In the genomic region with DNA sequence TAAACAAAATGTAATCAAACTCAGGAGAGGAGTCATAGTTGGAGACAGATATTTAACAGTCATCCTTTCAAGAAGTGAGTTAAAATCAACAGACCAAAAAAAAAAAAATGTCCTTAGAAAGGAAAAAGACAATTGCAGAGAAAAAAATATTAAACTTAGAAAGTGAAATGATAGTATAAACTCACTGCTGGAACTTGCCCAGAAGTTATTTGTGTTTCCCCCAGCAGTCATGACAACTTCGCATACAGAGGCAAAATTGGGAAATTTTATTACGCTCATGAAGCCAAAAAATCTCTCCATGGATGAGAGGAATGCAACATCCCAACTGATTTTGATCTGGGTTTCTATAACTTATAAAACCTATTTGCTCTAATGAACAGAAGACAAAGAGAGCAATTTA, we compare ENCODE assay signal across 15 cellular contexts.
DNase-seq lines count a peak whose midpoint lies in the region; ATAC-seq and TF ChIP-seq lines count a peak whose summit lies in the region.
"Had no signal": no experiment of that assay in that cellular context is flagged by ENCODE, and none has a peak within 500 bp of the region (broad histone marks: within the 10 kb centered on the region; RNA-seq: fewer than 3 reads in every experiment).

No MANE protein-coding gene starts in this region.

- no peaks in the 10 kb centered on the region for H3K9me3 Mint-ChIP-seq in nephron

- H3K27me3 ChIP-seq in GM23248 (replicated peaks; ENCODE audit: insufficient read depth), result no peaks in the 10 kb centered on the region
- H3K27me3 ChIP-seq: BE2C had no signal

- no peak for ATAC-seq in Right ventricle myocardium inferior
- ATAC-seq: CD8-positive, alpha-beta T cell; HCT116 had no signal

- H3K79me2 ChIP-seq in GM23248 (ENCODE audit: insufficient read depth), result no peaks in the 10 kb centered on the region

- H4K20me1 ChIP-seq in GM23248 (ENCODE audit: insufficient read depth), result no peaks in the 10 kb centered on the region

- H3K4me2 ChIP-seq in GM23248 (ENCODE audit: unreplicated experiment), result no peak overlapping the region

- H3K4me3 Mint-ChIP-seq in nephron, result no peak overlapping the region
- H3K4me3 Mint-ChIP-seq: CD14-positive monocyte; CD8-positive, alpha-beta T cell had no signal

- DNase-seq in GM23248 (peak; percentile 51), fibroblast of mammary gland (ENCODE audit: low read depth) (peak; percentile 8), Right ventricle myocardium inferior (ENCODE audit: missing footprints) (no peak), AML-193 (lab: John Stamatoyannopoulos, UW) (no peak), NOMO-1 treated with DMSO at 0.1 percent for 48 hours (lab: John Stamatoyannopoulos, UW; ENCODE audit: unreplicated experiment) (no peak)
- DNase-seq: BE2C; CD8-positive, alpha-beta T cell; COR-L47; DMS153; DND-41; GDM1 had no signal

- peak overlapping the region in 2 of 3 experiments; percentile 16 to 47 for H3K27ac Mint-ChIP-seq in nephron
- H3K27ac Mint-ChIP-seq: CD14-positive monocyte; CD8-positive, alpha-beta T cell had no signal

- in situ Hi-C loops in GM23248 (cut with MboI), result no loop called here

- no peaks in the 10 kb centered on the region for H3F3A ChIP-seq in GM23248 (ENCODE audit: insufficient read depth)

- WGBS in GM23248 (ENCODE audit: low coverage in 1 of 2, low lambda C conversion rate in 2 of 2, missing lambda C conversion rate in 2 of 2), 2 experiments, result 15 to 21% methylated on average over 2 of the region's 2 CpGs

- no peaks in the 10 kb centered on the region for H3K27me3 Mint-ChIP-seq in nephron (ENCODE audit: low read depth)

- H2AFZ ChIP-seq in GM23248, result no peak overlapping the region

- no peaks in the 10 kb centered on the region for H3K36me3 ChIP-seq in GM23248 (ENCODE audit: low read depth)
- H3K36me3 ChIP-seq: BE2C had no signal

- H3K36me3 Mint-ChIP-seq in nephron (ENCODE audit: low read depth), result no peaks in the 10 kb centered on the region
- H3K36me3 Mint-ChIP-seq: CD14-positive monocyte; CD8-positive, alpha-beta T cell had no signal

- peaks cover 9% of the 10 kb centered on the region; the same call in 1 of the 2 replicates for H3K4me1 ChIP-seq in GM23248 (ENCODE audit: insufficient read depth)
- H3K4me1 ChIP-seq: BE2C had no signal

- no peak overlapping the region for H3K9ac ChIP-seq in GM23248

- no peak overlapping the region for H3K4me3 ChIP-seq in GM23248
- H3K4me3 ChIP-seq in fibroblast of mammary gland (ENCODE audit: control insufficient read depth, low read depth, low read length), result no peak overlapping the region

- H3K4me1 Mint-ChIP-seq in nephron, result peaks cover 19% of the 10 kb centered on the region
- H3K4me1 Mint-ChIP-seq: CD14-positive monocyte had no signal

- no peak overlapping the region for H3K27ac ChIP-seq in GM23248
- H3K27ac ChIP-seq: HL-60 had no signal

- no peaks in the 10 kb centered on the region for H3K9me3 ChIP-seq in GM23248 (ENCODE audit: low read depth)
- H3K9me3 ChIP-seq: BE2C had no signal

- intact Hi-C loops in Right ventricle myocardium inferior (cut with DNase I), result no loop called here

- no peaks in the 10 kb centered on the region for H3K9me2 ChIP-seq in GM23248 (ENCODE audit: insufficient read depth)

- TF ChIP-seq CTCF in fibroblast of mammary gland (conservative IDR thresholded peaks at IDR 0.05; ENCODE audit: control insufficient read depth, insufficient read depth, low read depth, low read length), result no peak
- TF ChIP-seq CTCF in nephron (IDR thresholded peaks at IDR 0.05; ENCODE audit: unreplicated experiment in 3 of 3), result no peak

Comparison
In these comparisons a context has a peak if more than half of its experiments do, and no peak if none do; other contexts are left out.
1. DNase-seq: peak in GM23248 (single experiment) and fibroblast of mammary gland (single experiment); none in Right ventricle myocardium inferior (single experiment), AML-193 (0 of 2) and NOMO-1 treated with DMSO at 0.1 percent for 48 hours (single experiment).